Comparison of ENCODE assay signal across 1 cellular context in the genomic region with DNA sequence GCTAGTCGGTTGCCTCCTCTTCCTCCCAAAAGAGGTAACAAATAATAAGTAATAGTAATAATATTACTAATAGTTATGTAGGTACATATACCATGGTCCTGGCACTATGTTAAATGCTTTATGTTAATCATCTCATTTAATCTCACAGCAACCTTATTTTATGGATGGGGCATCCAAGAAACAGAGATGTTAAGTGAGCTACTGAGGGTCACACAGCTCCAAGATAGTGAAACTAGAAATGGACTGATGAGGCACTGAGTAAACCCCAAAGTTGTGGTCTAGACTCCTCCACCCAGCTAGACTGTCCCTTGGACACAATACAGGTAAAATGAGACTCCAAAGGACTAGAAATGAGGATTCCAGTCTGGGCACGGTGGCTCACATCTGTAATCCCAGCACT.
TF ChIP-seq lines count a peak whose summit lies in the region.

No MANE protein-coding gene starts in this region.

TF ChIP-seq in GM23338, 12 proteins besides CTCF, POLR2A, EP300 and RAD21 (continued from another document):
- TF ChIP-seq, protein P1, sequence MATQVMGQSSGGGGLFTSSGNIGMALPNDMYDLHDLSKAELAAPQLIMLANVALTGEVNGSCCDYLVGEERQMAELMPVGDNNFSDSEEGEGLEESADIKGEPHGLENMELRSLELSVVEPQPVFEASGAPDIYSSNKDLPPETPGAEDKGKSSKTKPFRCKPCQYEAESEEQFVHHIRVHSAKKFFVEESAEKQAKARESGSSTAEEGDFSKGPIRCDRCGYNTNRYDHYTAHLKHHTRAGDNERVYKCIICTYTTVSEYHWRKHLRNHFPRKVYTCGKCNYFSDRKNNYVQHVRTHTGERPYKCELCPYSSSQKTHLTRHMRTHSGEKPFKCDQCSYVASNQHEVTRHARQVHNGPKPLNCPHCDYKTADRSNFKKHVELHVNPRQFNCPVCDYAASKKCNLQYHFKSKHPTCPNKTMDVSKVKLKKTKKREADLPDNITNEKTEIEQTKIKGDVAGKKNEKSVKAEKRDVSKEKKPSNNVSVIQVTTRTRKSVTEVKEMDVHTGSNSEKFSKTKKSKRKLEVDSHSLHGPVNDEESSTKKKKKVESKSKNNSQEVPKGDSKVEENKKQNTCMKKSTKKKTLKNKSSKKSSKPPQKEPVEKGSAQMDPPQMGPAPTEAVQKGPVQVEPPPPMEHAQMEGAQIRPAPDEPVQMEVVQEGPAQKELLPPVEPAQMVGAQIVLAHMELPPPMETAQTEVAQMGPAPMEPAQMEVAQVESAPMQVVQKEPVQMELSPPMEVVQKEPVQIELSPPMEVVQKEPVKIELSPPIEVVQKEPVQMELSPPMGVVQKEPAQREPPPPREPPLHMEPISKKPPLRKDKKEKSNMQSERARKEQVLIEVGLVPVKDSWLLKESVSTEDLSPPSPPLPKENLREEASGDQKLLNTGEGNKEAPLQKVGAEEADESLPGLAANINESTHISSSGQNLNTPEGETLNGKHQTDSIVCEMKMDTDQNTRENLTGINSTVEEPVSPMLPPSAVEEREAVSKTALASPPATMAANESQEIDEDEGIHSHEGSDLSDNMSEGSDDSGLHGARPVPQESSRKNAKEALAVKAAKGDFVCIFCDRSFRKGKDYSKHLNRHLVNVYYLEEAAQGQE (IDR thresholded peaks at IDR 0.05; ENCODE audit: unreplicated experiment): no peak
- no peak for TF ChIP-seq CREB1 (CRISPR knock-in tag; IDR thresholded peaks at IDR 0.05; ENCODE audit: low read depth)
- no peak for TF ChIP-seq STAT1 (IDR thresholded peaks at IDR 0.05; ENCODE audit: unreplicated experiment)
- TF ChIP-seq ZNF114 (CRISPR knock-in tag; IDR thresholded peaks at IDR 0.05): no peak
- no peak for TF ChIP-seq NANOG (IDR thresholded peaks at IDR 0.05; ENCODE audit: borderline replicate concordance)
- no peak for TF ChIP-seq JUNB (IDR thresholded peaks at IDR 0.05; ENCODE audit: unreplicated experiment)
